Comparison of ENCODE assay signal across 1 cellular context in the genomic region with DNA sequence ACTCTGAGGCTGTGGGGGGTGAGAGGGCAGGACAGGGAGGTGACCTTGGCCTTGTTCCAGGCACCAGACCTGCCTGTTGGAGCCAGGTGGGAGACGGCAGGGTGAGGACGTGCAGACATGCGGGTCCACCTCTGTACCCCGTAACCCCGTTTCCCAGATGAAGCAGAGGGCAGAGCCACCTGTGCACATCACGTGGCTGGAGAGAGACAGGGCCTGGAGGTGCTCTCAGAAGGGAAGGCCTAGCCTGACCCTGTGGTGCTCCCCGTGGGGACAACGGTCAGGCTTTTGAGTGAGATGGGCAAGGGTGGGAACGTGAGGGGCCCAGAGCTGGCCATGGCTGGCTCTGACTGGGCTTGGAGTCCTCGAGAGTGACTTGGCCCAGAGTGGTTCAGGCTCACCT.
TF ChIP-seq lines count a peak whose summit lies in the region.

No MANE protein-coding gene starts in this region.

TF ChIP-seq in HepG2, 621 proteins besides CTCF, POLR2A, EP300 and RAD21:
- TF ChIP-seq, protein P1, sequence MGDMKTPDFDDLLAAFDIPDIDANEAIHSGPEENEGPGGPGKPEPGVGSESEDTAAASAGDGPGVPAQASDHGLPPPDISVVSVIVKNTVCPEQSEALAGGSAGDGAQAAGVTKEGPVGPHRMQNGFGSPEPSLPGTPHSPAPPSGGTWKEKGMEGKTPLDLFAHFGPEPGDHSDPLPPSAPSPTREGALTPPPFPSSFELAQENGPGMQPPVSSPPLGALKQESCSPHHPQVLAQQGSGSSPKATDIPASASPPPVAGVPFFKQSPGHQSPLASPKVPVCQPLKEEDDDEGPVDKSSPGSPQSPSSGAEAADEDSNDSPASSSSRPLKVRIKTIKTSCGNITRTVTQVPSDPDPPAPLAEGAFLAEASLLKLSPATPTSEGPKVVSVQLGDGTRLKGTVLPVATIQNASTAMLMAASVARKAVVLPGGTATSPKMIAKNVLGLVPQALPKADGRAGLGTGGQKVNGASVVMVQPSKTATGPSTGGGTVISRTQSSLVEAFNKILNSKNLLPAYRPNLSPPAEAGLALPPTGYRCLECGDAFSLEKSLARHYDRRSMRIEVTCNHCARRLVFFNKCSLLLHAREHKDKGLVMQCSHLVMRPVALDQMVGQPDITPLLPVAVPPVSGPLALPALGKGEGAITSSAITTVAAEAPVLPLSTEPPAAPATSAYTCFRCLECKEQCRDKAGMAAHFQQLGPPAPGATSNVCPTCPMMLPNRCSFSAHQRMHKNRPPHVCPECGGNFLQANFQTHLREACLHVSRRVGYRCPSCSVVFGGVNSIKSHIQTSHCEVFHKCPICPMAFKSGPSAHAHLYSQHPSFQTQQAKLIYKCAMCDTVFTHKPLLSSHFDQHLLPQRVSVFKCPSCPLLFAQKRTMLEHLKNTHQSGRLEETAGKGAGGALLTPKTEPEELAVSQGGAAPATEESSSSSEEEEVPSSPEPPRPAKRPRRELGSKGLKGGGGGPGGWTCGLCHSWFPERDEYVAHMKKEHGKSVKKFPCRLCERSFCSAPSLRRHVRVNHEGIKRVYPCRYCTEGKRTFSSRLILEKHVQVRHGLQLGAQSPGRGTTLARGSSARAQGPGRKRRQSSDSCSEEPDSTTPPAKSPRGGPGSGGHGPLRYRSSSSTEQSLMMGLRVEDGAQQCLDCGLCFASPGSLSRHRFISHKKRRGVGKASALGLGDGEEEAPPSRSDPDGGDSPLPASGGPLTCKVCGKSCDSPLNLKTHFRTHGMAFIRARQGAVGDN (CRISPR knock-in tag; IDR thresholded peaks at IDR 0.05): peak; percentile 42; the same call in 1 of the 2 replicates
- TF ChIP-seq, protein P2, sequence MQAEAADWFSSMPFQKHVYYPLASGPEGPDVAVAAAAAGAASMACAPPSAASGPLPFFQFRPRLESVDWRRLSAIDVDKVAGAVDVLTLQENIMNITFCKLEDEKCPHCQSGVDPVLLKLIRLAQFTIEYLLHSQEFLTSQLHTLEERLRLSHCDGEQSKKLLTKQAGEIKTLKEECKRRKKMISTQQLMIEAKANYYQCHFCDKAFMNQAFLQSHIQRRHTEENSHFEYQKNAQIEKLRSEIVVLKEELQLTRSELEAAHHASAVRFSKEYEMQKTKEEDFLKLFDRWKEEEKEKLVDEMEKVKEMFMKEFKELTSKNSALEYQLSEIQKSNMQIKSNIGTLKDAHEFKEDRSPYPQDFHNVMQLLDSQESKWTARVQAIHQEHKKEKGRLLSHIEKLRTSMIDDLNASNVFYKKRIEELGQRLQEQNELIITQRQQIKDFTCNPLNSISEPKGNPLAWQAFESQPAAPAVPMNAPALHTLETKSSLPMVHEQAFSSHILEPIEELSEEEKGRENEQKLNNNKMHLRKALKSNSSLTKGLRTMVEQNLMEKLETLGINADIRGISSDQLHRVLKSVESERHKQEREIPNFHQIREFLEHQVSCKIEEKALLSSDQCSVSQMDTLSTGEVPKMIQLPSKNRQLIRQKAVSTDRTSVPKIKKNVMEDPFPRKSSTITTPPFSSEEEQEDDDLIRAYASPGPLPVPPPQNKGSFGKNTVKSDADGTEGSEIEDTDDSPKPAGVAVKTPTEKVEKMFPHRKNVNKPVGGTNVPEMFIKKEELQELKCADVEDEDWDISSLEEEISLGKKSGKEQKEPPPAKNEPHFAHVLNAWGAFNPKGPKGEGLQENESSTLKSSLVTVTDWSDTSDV (CRISPR knock-in tag; IDR thresholded peaks at IDR 0.05): no peak
